1 cellular context compared by ENCODE assay signal in the genomic region with DNA sequence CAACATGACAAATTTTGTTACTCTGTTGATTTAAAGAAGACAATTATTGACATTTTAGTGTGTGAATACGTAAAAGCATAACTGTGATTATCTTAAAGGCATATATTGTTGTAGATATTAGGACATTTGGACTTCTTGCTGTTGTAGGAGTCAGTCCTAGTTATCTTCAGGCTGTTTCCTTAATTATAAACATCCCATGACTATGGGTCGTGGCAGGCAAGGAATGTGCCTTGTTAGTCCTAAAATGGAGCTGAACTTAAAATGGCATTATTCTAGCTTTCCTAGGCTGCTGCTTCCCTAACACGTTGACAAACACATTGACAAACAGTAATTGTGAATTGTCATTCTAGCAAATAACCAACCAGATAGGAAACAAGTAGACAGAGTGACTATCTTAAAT.
TF ChIP-seq lines count a peak whose summit lies in the region.

No MANE protein-coding gene starts in this region.

TF ChIP-seq in SK-N-SH, 30 proteins besides CTCF, POLR2A, EP300 and RAD21:
- TF ChIP-seq TAF1 (IDR thresholded peaks at IDR 0.05; ENCODE audit: borderline replicate concordance, low read depth, low read length) (no peak), CHD2 (IDR thresholded peaks at IDR 0.05; ENCODE audit: low read length, partially characterized antibody) (no peak), FOXJ3 (CRISPR knock-in tag; IDR thresholded peaks at IDR 0.05) (no peak), TCF12 (IDR thresholded peaks at IDR 0.05) (no peak), TEAD4 (IDR thresholded peaks at IDR 0.05; ENCODE audit: borderline replicate concordance, insufficient read depth) (no peak), GABPA (IDR thresholded peaks at IDR 0.05; ENCODE audit: low read depth) (no peak), SIN3A (IDR thresholded peaks at IDR 0.05; ENCODE audit: borderline replicate concordance, low read depth, low read length) (no peak), MAX (IDR thresholded peaks at IDR 0.05; ENCODE audit: low read depth) (no peak), NFIC (IDR thresholded peaks at IDR 0.05; ENCODE audit: borderline replicate concordance) (no peak), JUND (IDR thresholded peaks at IDR 0.05) (no peak), SMC3 (IDR thresholded peaks at IDR 0.05; ENCODE audit: low read depth, low read length) (no peak), EZH2phosphoT487 (IDR thresholded peaks at IDR 0.05; ENCODE audit: borderline replicate concordance, low read depth) (no peak), POLR2AphosphoS5 (IDR thresholded peaks at IDR 0.05; ENCODE audit: low read depth, low read length) (no peak), YY1 (IDR thresholded peaks at IDR 0.05; ENCODE audit: low read depth) (no peak)
- TF ChIP-seq, protein P1, sequence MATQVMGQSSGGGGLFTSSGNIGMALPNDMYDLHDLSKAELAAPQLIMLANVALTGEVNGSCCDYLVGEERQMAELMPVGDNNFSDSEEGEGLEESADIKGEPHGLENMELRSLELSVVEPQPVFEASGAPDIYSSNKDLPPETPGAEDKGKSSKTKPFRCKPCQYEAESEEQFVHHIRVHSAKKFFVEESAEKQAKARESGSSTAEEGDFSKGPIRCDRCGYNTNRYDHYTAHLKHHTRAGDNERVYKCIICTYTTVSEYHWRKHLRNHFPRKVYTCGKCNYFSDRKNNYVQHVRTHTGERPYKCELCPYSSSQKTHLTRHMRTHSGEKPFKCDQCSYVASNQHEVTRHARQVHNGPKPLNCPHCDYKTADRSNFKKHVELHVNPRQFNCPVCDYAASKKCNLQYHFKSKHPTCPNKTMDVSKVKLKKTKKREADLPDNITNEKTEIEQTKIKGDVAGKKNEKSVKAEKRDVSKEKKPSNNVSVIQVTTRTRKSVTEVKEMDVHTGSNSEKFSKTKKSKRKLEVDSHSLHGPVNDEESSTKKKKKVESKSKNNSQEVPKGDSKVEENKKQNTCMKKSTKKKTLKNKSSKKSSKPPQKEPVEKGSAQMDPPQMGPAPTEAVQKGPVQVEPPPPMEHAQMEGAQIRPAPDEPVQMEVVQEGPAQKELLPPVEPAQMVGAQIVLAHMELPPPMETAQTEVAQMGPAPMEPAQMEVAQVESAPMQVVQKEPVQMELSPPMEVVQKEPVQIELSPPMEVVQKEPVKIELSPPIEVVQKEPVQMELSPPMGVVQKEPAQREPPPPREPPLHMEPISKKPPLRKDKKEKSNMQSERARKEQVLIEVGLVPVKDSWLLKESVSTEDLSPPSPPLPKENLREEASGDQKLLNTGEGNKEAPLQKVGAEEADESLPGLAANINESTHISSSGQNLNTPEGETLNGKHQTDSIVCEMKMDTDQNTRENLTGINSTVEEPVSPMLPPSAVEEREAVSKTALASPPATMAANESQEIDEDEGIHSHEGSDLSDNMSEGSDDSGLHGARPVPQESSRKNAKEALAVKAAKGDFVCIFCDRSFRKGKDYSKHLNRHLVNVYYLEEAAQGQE (IDR thresholded peaks at IDR 0.05; ENCODE audit: low read depth, low read length), result no peak
- TF ChIP-seq, protein P2, sequence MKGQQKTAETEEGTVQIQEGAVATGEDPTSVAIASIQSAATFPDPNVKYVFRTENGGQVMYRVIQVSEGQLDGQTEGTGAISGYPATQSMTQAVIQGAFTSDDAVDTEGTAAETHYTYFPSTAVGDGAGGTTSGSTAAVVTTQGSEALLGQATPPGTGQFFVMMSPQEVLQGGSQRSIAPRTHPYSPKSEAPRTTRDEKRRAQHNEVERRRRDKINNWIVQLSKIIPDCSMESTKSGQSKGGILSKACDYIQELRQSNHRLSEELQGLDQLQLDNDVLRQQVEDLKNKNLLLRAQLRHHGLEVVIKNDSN (IDR thresholded peaks at IDR 0.05; ENCODE audit: borderline replicate concordance, low read depth), result no peak
- TF ChIP-seq, protein P3, sequence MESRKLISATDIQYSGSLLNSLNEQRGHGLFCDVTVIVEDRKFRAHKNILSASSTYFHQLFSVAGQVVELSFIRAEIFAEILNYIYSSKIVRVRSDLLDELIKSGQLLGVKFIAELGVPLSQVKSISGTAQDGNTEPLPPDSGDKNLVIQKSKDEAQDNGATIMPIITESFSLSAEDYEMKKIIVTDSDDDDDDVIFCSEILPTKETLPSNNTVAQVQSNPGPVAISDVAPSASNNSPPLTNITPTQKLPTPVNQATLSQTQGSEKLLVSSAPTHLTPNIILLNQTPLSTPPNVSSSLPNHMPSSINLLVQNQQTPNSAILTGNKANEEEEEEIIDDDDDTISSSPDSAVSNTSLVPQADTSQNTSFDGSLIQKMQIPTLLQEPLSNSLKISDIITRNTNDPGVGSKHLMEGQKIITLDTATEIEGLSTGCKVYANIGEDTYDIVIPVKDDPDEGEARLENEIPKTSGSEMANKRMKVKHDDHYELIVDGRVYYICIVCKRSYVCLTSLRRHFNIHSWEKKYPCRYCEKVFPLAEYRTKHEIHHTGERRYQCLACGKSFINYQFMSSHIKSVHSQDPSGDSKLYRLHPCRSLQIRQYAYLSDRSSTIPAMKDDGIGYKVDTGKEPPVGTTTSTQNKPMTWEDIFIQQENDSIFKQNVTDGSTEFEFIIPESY (IDR thresholded peaks at IDR 0.05; ENCODE audit: borderline replicate concordance, low read depth), result no peak
TF ChIP-seq in SK-N-SH: peak in this region for 0.
